In the genomic region with DNA sequence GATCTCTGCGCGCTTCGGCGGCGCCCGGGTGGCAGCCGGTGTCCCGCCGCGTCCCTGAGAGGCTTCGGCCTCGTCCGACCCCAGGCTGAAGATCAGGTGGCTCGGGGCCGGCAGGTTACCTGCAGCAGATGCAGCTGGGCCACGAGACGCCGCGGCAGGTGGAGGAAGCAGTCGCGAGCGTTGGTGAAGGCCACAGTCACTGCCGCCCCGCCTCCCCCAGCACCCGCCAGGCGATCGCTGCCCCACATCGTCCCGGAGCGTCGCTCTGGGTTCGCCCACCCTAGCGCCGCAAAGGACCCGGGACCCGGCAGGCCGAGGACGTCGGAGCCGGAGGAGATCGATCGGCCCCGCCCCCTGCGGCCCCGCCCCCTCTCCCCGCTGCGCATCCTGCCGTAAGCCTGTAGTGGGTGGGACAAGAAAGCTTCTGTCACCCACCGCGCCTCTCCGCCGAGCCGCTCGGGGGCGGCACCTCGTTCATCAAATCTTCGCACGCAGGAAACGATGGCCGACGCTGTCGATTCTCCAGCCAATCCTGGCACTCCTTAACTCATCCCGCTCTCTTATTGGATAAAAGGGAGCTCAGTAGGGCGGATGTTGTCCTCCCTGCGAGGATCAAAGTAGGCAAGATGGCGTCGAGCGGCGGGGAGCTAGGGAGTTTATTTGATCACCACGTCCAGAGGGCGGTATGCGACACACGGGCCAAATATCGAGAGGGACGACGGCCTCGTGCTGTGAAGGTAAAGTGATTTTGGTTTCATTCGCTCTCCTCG, we compare ENCODE assay signal across 8 cellular contexts. TPM values are rescaled to one million over a fixed set of nuclear protein-coding genes. Genes with fewer than 3 reads are reported as not detected.
DNase-seq lines count a peak whose midpoint lies in the region; ATAC-seq and TF ChIP-seq lines count a peak whose summit lies in the region.

Gene PEX1, minus strand, starts transcription at position 333 of the 770 bp plus-strand sequence. Its CDS starts 85 bp downstream, at position 248.
Gene RBM48, plus strand, starts transcription at position 608 of the 770 bp plus-strand sequence. Its CDS starts 19 bp downstream, at position 627.

- H3K4me1 Mint-ChIP-seq in naive B cell: peaks cover 19 to 37% (median 30%) of the 10 kb centered on the region in 3 donors
- peaks cover 15% of the 10 kb centered on the region for H3K4me1 Mint-ChIP-seq in stimulated activated memory B cell treated with anti-CD40 and anti-IgM and Interleukin-4, amounts not matched to agents 10 μg/mL and 1 μg/mL and 100 μg/mL, for 72 hours

- H3K27ac Mint-ChIP-seq in naive B cell: peak within 1 kb of the TSS; percentile 92 to 99 (median 97)
- H3K27ac Mint-ChIP-seq in stimulated activated memory B cell treated with anti-CD40 and anti-IgM and Interleukin-4, amounts not matched to agents 10 μg/mL and 1 μg/mL and 100 μg/mL, for 72 hours: peak within 1 kb of the TSS; percentile 83

- peaks cover 0 to 2% (median 0%) of the 10 kb centered on the region in 7 donors for H3K9me3 Mint-ChIP-seq in naive B cell
- H3K9me3 Mint-ChIP-seq in stimulated activated memory B cell treated with anti-CD40 and anti-IgM and Interleukin-4, amounts not matched to agents 10 μg/mL and 1 μg/mL and 100 μg/mL, for 72 hours: no peaks in the 10 kb centered on the region

- peak; percentile 84 to 85 for ATAC-seq in naive B cell (ENCODE audit: low read depth in 2 of 2)
- ATAC-seq in stimulated activated memory B cell treated with anti-CD40 and anti-IgM and Interleukin-4, amounts not matched to agents 10 μg/mL and 1 μg/mL and 100 μg/mL, for 72 hours: peak; percentile 98

- no peaks in the 10 kb centered on the region for H3K27me3 Mint-ChIP-seq in naive B cell
- H3K27me3 Mint-ChIP-seq in stimulated activated memory B cell treated with anti-CD40 and anti-IgM and Interleukin-4, amounts not matched to agents 10 μg/mL and 1 μg/mL and 100 μg/mL, for 72 hours: no peaks in the 10 kb centered on the region

- TF ChIP-seq CTCF in LNCAP (IDR thresholded peaks at IDR 0.05): peak; percentile 78

- DNase-seq in ELF-1 (ENCODE audit: low read depth, low spot score): peak; percentile 99
- peak; percentile 88 for DNase-seq in GOT3 (lab: John Stamatoyannopoulos, UW)
- peak; percentile 100 for DNase-seq in RPMI8226
- DNase-seq in activated T-helper 1 cell treated with anti-CD3 and anti-CD28 coated beads, Interleukin-2, amount 50 U/mL, for 16 hours (ENCODE audit: low read depth in 1 of 2, low spot score in 1 of 2): peak; percentile 87 to 93
- peak; percentile 99 for DNase-seq in fibroblast of gingiva (ENCODE audit: low read depth)
- DNase-seq in naive B cell: peak; percentile 95

- H3K36me3 Mint-ChIP-seq in naive B cell: peaks cover 15 to 20% of the 10 kb centered on the region in 2 donors
- H3K36me3 Mint-ChIP-seq in stimulated activated memory B cell treated with anti-CD40 and anti-IgM and Interleukin-4, amounts not matched to agents 10 μg/mL and 1 μg/mL and 100 μg/mL, for 72 hours: peaks cover 22% of the 10 kb centered on the region

- H3K4me3 Mint-ChIP-seq in naive B cell: peak within 1 kb of the TSS; percentile 80 to 99 (median 92)
- H3K4me3 Mint-ChIP-seq in stimulated activated memory B cell treated with anti-CD40 and anti-IgM and Interleukin-4, amounts not matched to agents 10 μg/mL and 1 μg/mL and 100 μg/mL, for 72 hours: peak within 1 kb of the TSS; percentile 77

RNA-seq across cellular contexts. Expression of gene PEX1, which starts in this region (rescaled TPM):
- polyA plus RNA-seq in naive B cell (ENCODE audit: low read depth in 6 of 6): 10 to 100 TPM in 1 of 6 donors, 1 to 10 TPM in 5; 3.5 to 10.2 (median 7.2) TPM

RNA-seq across cellular contexts. Expression of gene RBM48, which starts in this region (rescaled TPM):
- polyA plus RNA-seq in naive B cell (ENCODE audit: low read depth in 6 of 6): 10 to 100 TPM; 27.2 to 45.1 (median 34.5) TPM

Comparison
In these comparisons a context has a peak if more than half of its experiments do, and no peak if none do; other contexts are left out.
1. Peak in every context shown above with its lines: DNase-seq and ATAC-seq.